1 cellular context compared by ENCODE assay signal in the genomic region with DNA sequence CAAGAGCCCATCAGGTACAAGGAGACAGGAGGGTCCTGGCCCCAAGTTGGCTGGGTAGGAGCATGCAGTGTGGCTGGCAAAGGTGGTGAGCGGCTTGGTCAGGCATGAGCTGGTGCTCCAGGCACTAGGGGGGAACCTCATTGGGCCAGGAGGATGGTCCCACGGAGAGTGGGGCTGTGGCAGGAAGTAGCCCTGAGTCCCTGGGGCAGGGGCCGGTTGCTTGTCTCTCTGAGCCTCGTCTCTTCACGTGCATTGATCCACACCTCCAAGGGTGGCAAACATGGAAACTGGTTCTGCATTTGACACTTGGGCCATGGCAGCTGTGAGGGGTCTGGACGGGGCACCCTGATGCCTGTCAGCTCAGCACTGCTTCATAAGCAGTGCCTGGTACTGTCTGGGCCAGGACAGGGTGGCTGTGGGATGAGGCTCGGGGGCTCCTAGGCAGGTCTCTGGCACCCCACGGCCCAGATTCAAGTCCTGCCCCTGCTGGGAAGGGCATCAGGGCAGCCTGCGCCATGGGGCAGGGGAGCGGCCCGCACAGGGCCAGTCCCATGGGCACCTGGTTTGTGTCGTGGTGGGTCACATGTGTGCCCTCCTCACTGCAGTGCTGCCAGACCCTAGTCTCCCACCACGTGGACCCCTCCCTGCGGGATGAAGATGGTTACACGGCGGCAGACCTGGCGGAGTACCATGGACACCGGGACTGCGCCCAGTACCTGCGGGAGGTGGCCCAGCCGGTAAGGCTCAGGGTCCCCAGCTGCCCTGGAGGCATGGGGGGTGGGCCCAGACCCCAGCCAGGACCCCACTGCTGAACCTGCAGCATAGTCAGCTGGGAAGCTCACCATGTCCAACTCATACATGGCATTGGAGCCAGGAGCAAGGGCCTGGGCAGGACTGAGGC.
TF ChIP-seq lines count a peak whose summit lies in the region.

No MANE protein-coding gene starts in this region.

TF ChIP-seq in HepG2, 621 proteins besides CTCF, POLR2A, EP300 and RAD21:
- TF ChIP-seq ZNF451 (CRISPR knock-in tag; IDR thresholded peaks at IDR 0.05) (0 out of 2 replicates have a peak, but pooled peaks have one; percentile 31), CENPX (CRISPR knock-in tag; IDR thresholded peaks at IDR 0.05) (no peak), PPARG (CRISPR knock-in tag; conservative IDR thresholded peaks at IDR 0.05) (no peak), TMF1 (CRISPR knock-in tag; IDR thresholded peaks at IDR 0.05; ENCODE audit: low read depth) (no peak), SMYD3 (CRISPR knock-in tag; IDR thresholded peaks at IDR 0.05) (no peak), ARNT2 (CRISPR knock-in tag; IDR thresholded peaks at IDR 0.05; ENCODE audit: low read depth) (no peak)
- TF ChIP-seq, protein P1, sequence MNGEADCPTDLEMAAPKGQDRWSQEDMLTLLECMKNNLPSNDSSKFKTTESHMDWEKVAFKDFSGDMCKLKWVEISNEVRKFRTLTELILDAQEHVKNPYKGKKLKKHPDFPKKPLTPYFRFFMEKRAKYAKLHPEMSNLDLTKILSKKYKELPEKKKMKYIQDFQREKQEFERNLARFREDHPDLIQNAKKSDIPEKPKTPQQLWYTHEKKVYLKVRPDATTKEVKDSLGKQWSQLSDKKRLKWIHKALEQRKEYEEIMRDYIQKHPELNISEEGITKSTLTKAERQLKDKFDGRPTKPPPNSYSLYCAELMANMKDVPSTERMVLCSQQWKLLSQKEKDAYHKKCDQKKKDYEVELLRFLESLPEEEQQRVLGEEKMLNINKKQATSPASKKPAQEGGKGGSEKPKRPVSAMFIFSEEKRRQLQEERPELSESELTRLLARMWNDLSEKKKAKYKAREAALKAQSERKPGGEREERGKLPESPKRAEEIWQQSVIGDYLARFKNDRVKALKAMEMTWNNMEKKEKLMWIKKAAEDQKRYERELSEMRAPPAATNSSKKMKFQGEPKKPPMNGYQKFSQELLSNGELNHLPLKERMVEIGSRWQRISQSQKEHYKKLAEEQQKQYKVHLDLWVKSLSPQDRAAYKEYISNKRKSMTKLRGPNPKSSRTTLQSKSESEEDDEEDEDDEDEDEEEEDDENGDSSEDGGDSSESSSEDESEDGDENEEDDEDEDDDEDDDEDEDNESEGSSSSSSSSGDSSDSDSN (CRISPR knock-in tag; IDR thresholded peaks at IDR 0.05): 0 out of 2 replicates have a peak, but pooled peaks have one; percentile 1
